In the genomic region with DNA sequence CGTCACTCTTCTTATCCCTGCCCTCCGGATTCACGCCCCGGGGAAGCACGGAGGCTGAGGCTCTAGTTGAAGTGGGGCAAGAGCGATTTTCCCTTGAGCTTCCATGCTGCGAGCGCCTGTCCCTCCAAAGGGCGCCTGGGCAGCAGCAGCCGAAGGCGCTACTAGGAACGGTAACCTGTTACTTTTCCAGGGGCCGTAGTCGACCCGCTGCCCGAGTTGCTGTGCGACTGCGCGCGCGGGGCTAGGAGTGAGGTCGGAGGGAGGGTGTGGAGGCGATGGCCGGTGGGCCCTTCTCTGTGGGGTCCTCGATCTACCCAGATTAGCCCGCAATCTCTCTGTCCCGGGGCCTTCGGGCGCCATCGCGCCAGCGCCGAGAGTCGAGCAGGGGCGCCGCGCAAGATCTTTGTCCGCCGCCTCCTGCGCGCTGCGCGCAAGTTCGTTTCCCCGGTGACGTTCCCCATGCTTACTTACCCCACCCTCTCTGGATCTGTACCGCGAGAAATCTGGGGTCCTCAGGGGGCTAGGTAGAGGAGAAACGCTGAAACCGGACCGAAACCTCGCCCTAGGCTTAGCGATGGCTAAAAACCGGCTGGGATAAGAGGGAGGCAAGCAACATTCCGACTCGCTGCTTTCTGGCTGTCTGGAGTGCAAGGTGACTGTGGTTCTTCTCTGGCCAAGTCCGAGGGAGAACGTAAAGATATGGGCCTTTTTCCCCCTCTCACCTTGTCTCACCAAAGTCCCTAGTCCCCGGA, we compare ENCODE assay signal across 8 cellular contexts. TPM values are rescaled to one million over a fixed set of nuclear protein-coding genes. Genes with fewer than 3 reads are reported as not detected.
DNase-seq lines count a peak whose midpoint lies in the region; ATAC-seq and TF ChIP-seq lines count a peak whose summit lies in the region.

No MANE protein-coding gene starts in this region.

- DNase-seq in A172 (ENCODE audit: low spot score) = peak; percentile 26
- DNase-seq in ELR (ENCODE audit: low read depth) = peak; percentile 41
- DNase-seq in RKO (ENCODE audit: low spot score) = peak; percentile 30
- DNase-seq in dorsolateral prefrontal cortex = no peak
- DNase-seq in naive thymus-derived CD4-positive, alpha-beta T cell = peak in 4 of 9 donors; percentile 5 to 51 (median 13)
- DNase-seq in GOT3 (lab: John Stamatoyannopoulos, UW) = no peak

- no peaks in the 10 kb centered on the region for H3K36me3 ChIP-seq in naive thymus-derived CD4-positive, alpha-beta T cell (ENCODE audit: control insufficient read depth in 2 of 3, insufficient read depth in 3 of 3, low read length in 3 of 3)

- peak overlapping the region in 1 of 9 donors; percentile 72 for H3K27ac Mint-ChIP-seq in naive thymus-derived CD4-positive, alpha-beta T cell

- peaks cover 78 to 92% (median 82%) of the 10 kb centered on the region in 5 donors for H3K27me3 Mint-ChIP-seq in naive thymus-derived CD4-positive, alpha-beta T cell

- H3K9me3 ChIP-seq in naive thymus-derived CD4-positive, alpha-beta T cell (ENCODE audit: control insufficient read depth in 2 of 3, low read length in 3 of 3) = no peaks in the 10 kb centered on the region

- peaks cover 0 to 4% (median 0%) of the 10 kb centered on the region in 5 donors for H3K36me3 Mint-ChIP-seq in naive thymus-derived CD4-positive, alpha-beta T cell

- peaks cover 36 to 93% (median 70%) of the 10 kb centered on the region in 7 donors for H3K4me1 Mint-ChIP-seq in naive thymus-derived CD4-positive, alpha-beta T cell

- H3K4me3 Mint-ChIP-seq in naive thymus-derived CD4-positive, alpha-beta T cell = peak overlapping the region; percentile 63 to 86 (median 72)

- intact Hi-C loops in dorsolateral prefrontal cortex (cut with DNase I) = loop anchor here (5.0 to 10.0 kb wide), 5 partner anchors 103 to 593 kb away; partner anchors contain the start of gene SP5 (in 1 of the 2)
- intact Hi-C loops in naive thymus-derived CD4-positive, alpha-beta T cell (cut with micrococcal nuclease) = loop anchor here (2.0 to 10.0 kb wide), 5 partner anchors 47 to 1363 kb away; partner anchors contain the start of genes DLX1 (in 1 of the 2), ERICH2 (in 1 of the 2), GORASP2 (in 1 of the 2) and SP5 (in 1 of the 2)

- H3K27me3 ChIP-seq in dorsolateral prefrontal cortex = peaks cover 13 to 100% (median 94%) of the 10 kb centered on the region in 45 donors
- H3K27me3 ChIP-seq in naive thymus-derived CD4-positive, alpha-beta T cell (ENCODE audit: control insufficient read depth in 2 of 2, insufficient read depth in 2 of 2, low read length in 2 of 2) = peaks cover 37 to 57% of the 10 kb centered on the region in 2 donors

- POLR2A ChIA-PET in naive thymus-derived CD4-positive, alpha-beta T cell (lab: Charles Lee) = no interaction called here

- CTCF ChIA-PET in naive thymus-derived CD4-positive, alpha-beta T cell (lab: Charles Lee) = interaction anchor here (1.3 kb wide), 1 partner anchor 332 kb away, joined by 4 read pairs; no protein-coding TSS in a partner anchor

- peak overlapping the region in 33 of 59 donors; percentile 4 to 71 (median 55) for H3K27ac ChIP-seq in dorsolateral prefrontal cortex
- no peak overlapping the region for H3K27ac ChIP-seq in naive thymus-derived CD4-positive, alpha-beta T cell (ENCODE audit: low read depth, low read length)

- H3K4me1 ChIP-seq in naive thymus-derived CD4-positive, alpha-beta T cell (ENCODE audit: control insufficient read depth in 2 of 2, insufficient read depth in 2 of 2, low read length in 2 of 2) = peaks cover 50 to 63% of the 10 kb centered on the region in 2 donors

- peak overlapping the region; percentile 22 to 74 (median 56) for H3K4me3 ChIP-seq in dorsolateral prefrontal cortex
- H3K4me3 ChIP-seq in naive thymus-derived CD4-positive, alpha-beta T cell (ENCODE audit: low read length) = peak overlapping the region; percentile 42

- ATAC-seq in naive thymus-derived CD4-positive, alpha-beta T cell = no peak
- ATAC-seq in HG03565 (IDR thresholded peaks at IDR 0.05; ENCODE audit: unreplicated experiment) = no peak
- ATAC-seq in HG03097 (IDR thresholded peaks at IDR 0.05; ENCODE audit: low FRiP score, unreplicated experiment) = no peak

- peaks cover 0 to 3% (median 0%) of the 10 kb centered on the region in 11 donors for H3K9me3 Mint-ChIP-seq in naive thymus-derived CD4-positive, alpha-beta T cell

- TF ChIP-seq CTCF in dorsolateral prefrontal cortex (IDR thresholded peaks at IDR 0.05 in 54 of 56, conservative IDR thresholded peaks at IDR 0.05 in 2 of 56; ENCODE audit: low read depth in 1 of 56, partially characterized antibody in 56 of 56) = no peak

RNA-seq across cellular contexts. Expression of gene GAD1, which starts 0.7 kb away (rescaled TPM):
- total RNA-seq in A172 (2014; rRNA removed; shearing (Covaris generic)) = 9.9 and 15.2 TPM in 2 replicates
- 100 to 1,000 TPM in 53 of 120 experiments, 10 to 100 TPM in 67; 22.4 to 164 (median 94.0) TPM for total RNA-seq in dorsolateral prefrontal cortex
- 1 to 10 TPM in 1 of 5 experiments, not detected in 4; 3.6 TPM for total RNA-seq in naive thymus-derived CD4-positive, alpha-beta T cell
- not detected for polyA plus RNA-seq in naive thymus-derived CD4-positive, alpha-beta T cell

RNA-seq across cellular contexts. Expression of gene ERICH2, which starts 47.2 kb away (rescaled TPM):
- 0.33 and 0.53 TPM in 2 replicates for total RNA-seq in A172 (2014; rRNA removed; shearing (Covaris generic))
- total RNA-seq in dorsolateral prefrontal cortex = 1 to 10 TPM in 87 of 120 experiments, under 1 TPM in 13, not detected in 20; 0.84 to 5.8 (median 1.9) TPM
- not detected for total RNA-seq in naive thymus-derived CD4-positive, alpha-beta T cell
- polyA plus RNA-seq in naive thymus-derived CD4-positive, alpha-beta T cell = not detected

Comparison
In these comparisons a context has a peak if more than half of its experiments do, and no peak if none do; other contexts are left out.
1. DNase-seq: peak in A172 (single experiment), ELR (single experiment) and RKO (single experiment); none in dorsolateral prefrontal cortex (0 of 10) and GOT3 (single experiment).